In the genomic region with DNA sequence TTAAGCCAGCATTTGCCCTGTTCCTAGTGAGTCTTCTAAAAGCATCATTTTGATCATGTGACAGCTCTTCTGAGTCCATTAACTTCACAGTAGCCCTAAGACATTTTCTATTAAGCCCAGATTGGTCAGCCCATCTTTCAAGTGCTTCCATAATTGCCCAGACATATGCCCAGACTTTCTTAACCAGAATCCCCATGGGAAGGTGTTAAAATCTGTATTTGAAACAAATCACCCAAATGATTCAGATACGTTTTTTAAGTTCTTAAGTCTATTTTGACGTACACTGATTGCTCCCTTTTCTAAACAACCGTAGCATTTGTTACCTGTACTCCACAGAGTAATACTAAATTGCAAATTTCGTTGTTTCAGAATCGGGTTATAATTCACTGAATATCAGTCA, we compare ENCODE assay signal across 18 cellular contexts.
"Had no signal": no experiment of that assay in that cellular context is flagged by ENCODE, and none has a peak within 500 bp of the region (broad histone marks: within the 10 kb centered on the region; RNA-seq: fewer than 3 reads in every experiment).

No MANE protein-coding gene starts in this region.

- DNase-seq: IMR-90, Kasumi-1, MM.1S, NCI-H1092 treated with DMSO at 0.1 percent for 48 hours, NCI-H1436, NCI-H187, NCI-H2029, NCI-H2081 treated with DMSO at 0.1 percent for 48 hours, NCI-H2227 treated with DMSO at 0.1 percent for 48 hours, NCI-H69, NCI-H774, Right ventricle myocardium superior, RPMI8226, SIG-M5 had no signal

- FAIRE-seq: RCC 7860 had no signal

- H3K36me3 ChIP-seq: SJSA1 had no signal

- H3K4me3 ChIP-seq: SJSA1, SK-N-MC had no signal

- H3K9ac ChIP-seq: KMS-11 had no signal

- H3K4me1 ChIP-seq: SJSA1 had no signal

- H3K27ac ChIP-seq: KMS-11, SJSA1, SK-N-MC had no signal

- H3K27me3 ChIP-seq: SJSA1 had no signal

- H3K4me2 ChIP-seq: KMS-11 had no signal
